In the genomic region with DNA sequence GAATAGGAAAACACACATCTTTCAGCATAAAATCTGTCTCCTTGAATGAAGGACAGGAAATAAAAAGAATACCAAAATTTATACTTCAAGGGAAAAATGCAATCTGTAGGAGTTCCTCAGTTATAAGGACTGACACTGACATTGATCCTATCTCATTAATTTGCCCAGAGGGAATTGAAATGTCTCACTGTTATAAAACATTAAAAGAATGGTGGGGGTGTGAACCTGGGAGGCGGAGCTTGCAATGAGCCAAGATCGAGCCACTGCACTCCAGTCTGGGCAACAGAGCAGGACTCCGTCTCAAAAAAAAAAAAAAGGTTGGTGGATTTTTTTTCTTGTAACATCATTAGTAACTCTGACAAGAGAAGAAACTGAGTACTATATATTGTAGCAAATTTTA, we compare ENCODE assay signal across 23 cellular contexts.
DNase-seq lines count a peak whose midpoint lies in the region; ATAC-seq and TF ChIP-seq lines count a peak whose summit lies in the region.
"Had no signal": no experiment of that assay in that cellular context is flagged by ENCODE, and none has a peak within 500 bp of the region (broad histone marks: within the 10 kb centered on the region; RNA-seq: fewer than 3 reads in every experiment).

No MANE protein-coding gene starts in this region.

- no peak overlapping the region for H3K4me2 ChIP-seq in SK-N-SH

- H4K20me1 ChIP-seq in SK-N-SH (ENCODE audit: insufficient read depth), result no peaks in the 10 kb centered on the region

- CTCF ChIA-PET in SK-N-SH (lab: Yijun Ruan, JAX), result no interaction called here

- H3K4me3 Mint-ChIP-seq in chondrocyte (ENCODE audit: unreplicated experiment) (peak overlapping the region; percentile 29), mesothelial cell of epicardium (no peak overlapping the region)
- H3K4me3 Mint-ChIP-seq in effector memory CD8-positive, alpha-beta T cell, result no peak overlapping the region
- H3K4me3 Mint-ChIP-seq: B cell, CD14-positive monocyte, IgD-negative memory B cell had no signal

- H3K9me3 ChIP-seq in SK-N-SH (no peaks in the 10 kb centered on the region), uterus (no peaks in the 10 kb centered on the region)

- H3K79me2 ChIP-seq in SK-N-SH (ENCODE audit: insufficient read depth), result no peaks in the 10 kb centered on the region

- H2AFZ ChIP-seq in SK-N-SH (ENCODE audit: low read depth), result no peak overlapping the region

- no peak overlapping the region for H3K9ac ChIP-seq in SK-N-SH

- intact Hi-C loops in uterus (cut with DNase I; ENCODE audit: low total_unique reads), result no loop called here
- intact Hi-C loops in left colon (cut with DNase I, micrococcal nuclease), result no loop called here

- ATAC-seq in SK-N-SH treated with all-trans-retinoic acid at 6 μM for 48 hours (peak; percentile 44), left lobe of liver (peak; percentile 50), left colon (no peak)
- ATAC-seq in effector memory CD8-positive, alpha-beta T cell (replicated peaks), result no peak
- ATAC-seq: HCT116, Right ventricle myocardium inferior had no signal

- H3K27ac Mint-ChIP-seq in chondrocyte (ENCODE audit: unreplicated experiment) (peak overlapping the region; percentile 80), mesothelial cell of epicardium (no peak overlapping the region)
- H3K27ac Mint-ChIP-seq in effector memory CD8-positive, alpha-beta T cell, result no peak overlapping the region
- H3K27ac Mint-ChIP-seq: B cell, IgD-negative memory B cell had no signal

- H3K27me3 ChIP-seq in SK-N-SH (ENCODE audit: insufficient read depth), result no peaks in the 10 kb centered on the region
- no peaks in the 10 kb centered on the region for H3K27me3 ChIP-seq in uterus

- peaks cover 13% of the 10 kb centered on the region for H3F3A ChIP-seq in SK-N-SH (replicated peaks; ENCODE audit: insufficient read depth)

- no peak for TF ChIP-seq RAD21 in SK-N-SH (IDR thresholded peaks at IDR 0.05; ENCODE audit: low read length)

- TF ChIP-seq EP300 in SK-N-SH (IDR thresholded peaks at IDR 0.05; ENCODE audit: borderline replicate concordance in 1 of 2, low read depth in 1 of 2, low read length in 1 of 2), result no peak

- H3K27ac ChIP-seq in SK-N-SH (ENCODE audit: low read depth in 2 of 2, low read length in 1 of 2) (no peak overlapping the region), uterus (peak overlapping the region; percentile 17 to 52)
- H3K27ac ChIP-seq: 22Rv1 had no signal

- H3K9me2 ChIP-seq in SK-N-SH, result no peaks in the 10 kb centered on the region

- H3K27me3 Mint-ChIP-seq in chondrocyte (ENCODE audit: low read depth) (no peaks in the 10 kb centered on the region), mesothelial cell of epicardium (ENCODE audit: low read depth) (no peaks in the 10 kb centered on the region)
- no peaks in the 10 kb centered on the region for H3K27me3 Mint-ChIP-seq in effector memory CD8-positive, alpha-beta T cell
- H3K27me3 Mint-ChIP-seq: IgD-negative memory B cell had no signal

- TF ChIP-seq POLR2A in uterus (IDR thresholded peaks at IDR 0.05), result no peak

- POLR2A ChIA-PET in SK-N-SH (lab: Yijun Ruan, JAX), result no interaction called here

- peaks cover 0 to 11% of the 10 kb centered on the region in 2 experiments for H3K36me3 ChIP-seq in SK-N-SH (replicated peaks in 1 of 2; ENCODE audit: control insufficient read depth in 1 of 2, insufficient read depth in 2 of 2, low read length in 1 of 2)
- no peaks in the 10 kb centered on the region for H3K36me3 ChIP-seq in uterus

- H3K9me3 Mint-ChIP-seq in chondrocyte (ENCODE audit: low read depth) (peaks cover 8% of the 10 kb centered on the region), mesothelial cell of epicardium (peaks cover 4% of the 10 kb centered on the region)
- no peaks in the 10 kb centered on the region for H3K9me3 Mint-ChIP-seq in effector memory CD8-positive, alpha-beta T cell
- H3K9me3 Mint-ChIP-seq: CD14-positive monocyte had no signal

- H3K4me1 ChIP-seq in SK-N-SH (ENCODE audit: control insufficient read depth in 1 of 2, insufficient read depth in 2 of 2, low read depth in 1 of 2, low read length in 1 of 2) (peaks cover 5 to 6% of the 10 kb centered on the region in 2 experiments; a peak in 3 of 4 replicates), uterus (no peaks in the 10 kb centered on the region)

- H3K36me3 Mint-ChIP-seq in chondrocyte (ENCODE audit: low read depth) (peaks cover 8% of the 10 kb centered on the region), mesothelial cell of epicardium (no peaks in the 10 kb centered on the region)
- peaks cover 2% of the 10 kb centered on the region for H3K36me3 Mint-ChIP-seq in effector memory CD8-positive, alpha-beta T cell (ENCODE audit: insufficient read depth)

- WGBS in SK-N-SH (ENCODE audit: low lambda C conversion rate), result 92% methylated on average over 3 of the region's 3 CpGs

- no peak for DNase-seq in SK-N-SH
- no peak for DNase-seq in chondrocyte (ENCODE audit: low spot score)
- DNase-seq in left lobe of liver (ENCODE audit: low spot score), result no peak
- DNase-seq in uterus, result peak in 1 of 2 donors; percentile 24
- DNase-seq in mesothelial cell of epicardium (ENCODE audit: low spot score in 2 of 2, unreplicated experiment in 2 of 2), result no peak
- DNase-seq in effector memory CD8-positive, alpha-beta T cell, result no peak
- DNase-seq in left colon, result no peak
- DNase-seq: DMS53, GDM1, NCI-H1417, NCI-H1694 treated with DMSO at 0.1 percent for 48 hours, NCI-H2081 treated with DMSO at 0.1 percent for 48 hours, NCI-H2171 treated with DMSO at 0.1 percent for 48 hours, NCI-H524 treated with DMSO at 0.1 percent for 48 hours, NCI-H82, OCI-M1 had no signal

- TF ChIP-seq CTCF in SK-N-SH (IDR thresholded peaks at IDR 0.05) (no peak), chondrocyte (IDR thresholded peaks at IDR 0.05) (no peak), uterus (IDR thresholded peaks at IDR 0.05) (no peak), mesothelial cell of epicardium (IDR thresholded peaks at IDR 0.05; ENCODE audit: unreplicated experiment) (no peak)

- no peak overlapping the region for H3K4me3 ChIP-seq in SK-N-SH (ENCODE audit: low read depth in 2 of 2, low read length in 1 of 2)
- no peak overlapping the region for H3K4me3 ChIP-seq in uterus

- peaks cover 33% of the 10 kb centered on the region for H3K4me1 Mint-ChIP-seq in chondrocyte (ENCODE audit: low read depth)
- H3K4me1 Mint-ChIP-seq in mesothelial cell of epicardium, result no peaks in the 10 kb centered on the region
- H3K4me1 Mint-ChIP-seq in effector memory CD8-positive, alpha-beta T cell (ENCODE audit: low read depth in 2 of 2), result no peaks in the 10 kb centered on the region
- H3K4me1 Mint-ChIP-seq: B cell, CD14-positive monocyte, IgD-negative memory B cell had no signal

TF ChIP-seq in SK-N-SH treated with all-trans-retinoic acid at 6 μM for 48 hours, 23 proteins besides CTCF, POLR2A, EP300 and RAD21 (continues in another document):
- no peak for TF ChIP-seq ISL1 (CRISPR knock-in tag; IDR thresholded peaks at IDR 0.05)
- TF ChIP-seq, protein P1, sequence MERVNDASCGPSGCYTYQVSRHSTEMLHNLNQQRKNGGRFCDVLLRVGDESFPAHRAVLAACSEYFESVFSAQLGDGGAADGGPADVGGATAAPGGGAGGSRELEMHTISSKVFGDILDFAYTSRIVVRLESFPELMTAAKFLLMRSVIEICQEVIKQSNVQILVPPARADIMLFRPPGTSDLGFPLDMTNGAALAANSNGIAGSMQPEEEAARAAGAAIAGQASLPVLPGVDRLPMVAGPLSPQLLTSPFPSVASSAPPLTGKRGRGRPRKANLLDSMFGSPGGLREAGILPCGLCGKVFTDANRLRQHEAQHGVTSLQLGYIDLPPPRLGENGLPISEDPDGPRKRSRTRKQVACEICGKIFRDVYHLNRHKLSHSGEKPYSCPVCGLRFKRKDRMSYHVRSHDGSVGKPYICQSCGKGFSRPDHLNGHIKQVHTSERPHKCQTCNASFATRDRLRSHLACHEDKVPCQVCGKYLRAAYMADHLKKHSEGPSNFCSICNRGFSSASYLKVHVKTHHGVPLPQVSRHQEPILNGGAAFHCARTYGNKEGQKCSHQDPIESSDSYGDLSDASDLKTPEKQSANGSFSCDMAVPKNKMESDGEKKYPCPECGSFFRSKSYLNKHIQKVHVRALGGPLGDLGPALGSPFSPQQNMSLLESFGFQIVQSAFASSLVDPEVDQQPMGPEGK (CRISPR knock-in tag; IDR thresholded peaks at IDR 0.05; ENCODE audit: borderline replicate concordance), result no peak
- no peak for TF ChIP-seq PPARA (CRISPR knock-in tag; IDR thresholded peaks at IDR 0.05; ENCODE audit: borderline replicate concordance)

TF ChIP-seq in SK-N-SH, 30 proteins besides CTCF, POLR2A, EP300 and RAD21 (continues in another document):
- TF ChIP-seq RXRA (IDR thresholded peaks at IDR 0.05; ENCODE audit: borderline replicate concordance, low read depth) (no peak), RCOR1 (IDR thresholded peaks at IDR 0.05; ENCODE audit: low read length) (no peak), CHD2 (IDR thresholded peaks at IDR 0.05; ENCODE audit: low read length, partially characterized antibody) (no peak)
- TF ChIP-seq, protein P2, sequence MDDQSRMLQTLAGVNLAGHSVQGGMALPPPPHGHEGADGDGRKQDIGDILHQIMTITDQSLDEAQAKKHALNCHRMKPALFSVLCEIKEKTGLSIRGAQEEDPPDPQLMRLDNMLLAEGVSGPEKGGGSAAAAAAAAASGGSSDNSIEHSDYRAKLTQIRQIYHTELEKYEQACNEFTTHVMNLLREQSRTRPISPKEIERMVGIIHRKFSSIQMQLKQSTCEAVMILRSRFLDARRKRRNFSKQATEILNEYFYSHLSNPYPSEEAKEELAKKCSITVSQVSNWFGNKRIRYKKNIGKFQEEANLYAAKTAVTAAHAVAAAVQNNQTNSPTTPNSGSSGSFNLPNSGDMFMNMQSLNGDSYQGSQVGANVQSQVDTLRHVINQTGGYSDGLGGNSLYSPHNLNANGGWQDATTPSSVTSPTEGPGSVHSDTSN (IDR thresholded peaks at IDR 0.05), result no peak
- TF ChIP-seq, protein P3, sequence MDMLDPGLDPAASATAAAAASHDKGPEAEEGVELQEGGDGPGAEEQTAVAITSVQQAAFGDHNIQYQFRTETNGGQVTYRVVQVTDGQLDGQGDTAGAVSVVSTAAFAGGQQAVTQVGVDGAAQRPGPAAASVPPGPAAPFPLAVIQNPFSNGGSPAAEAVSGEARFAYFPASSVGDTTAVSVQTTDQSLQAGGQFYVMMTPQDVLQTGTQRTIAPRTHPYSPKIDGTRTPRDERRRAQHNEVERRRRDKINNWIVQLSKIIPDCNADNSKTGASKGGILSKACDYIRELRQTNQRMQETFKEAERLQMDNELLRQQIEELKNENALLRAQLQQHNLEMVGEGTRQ (IDR thresholded peaks at IDR 0.05; ENCODE audit: borderline replicate concordance, low read depth, low read length), result no peak
- TF ChIP-seq, protein P4, sequence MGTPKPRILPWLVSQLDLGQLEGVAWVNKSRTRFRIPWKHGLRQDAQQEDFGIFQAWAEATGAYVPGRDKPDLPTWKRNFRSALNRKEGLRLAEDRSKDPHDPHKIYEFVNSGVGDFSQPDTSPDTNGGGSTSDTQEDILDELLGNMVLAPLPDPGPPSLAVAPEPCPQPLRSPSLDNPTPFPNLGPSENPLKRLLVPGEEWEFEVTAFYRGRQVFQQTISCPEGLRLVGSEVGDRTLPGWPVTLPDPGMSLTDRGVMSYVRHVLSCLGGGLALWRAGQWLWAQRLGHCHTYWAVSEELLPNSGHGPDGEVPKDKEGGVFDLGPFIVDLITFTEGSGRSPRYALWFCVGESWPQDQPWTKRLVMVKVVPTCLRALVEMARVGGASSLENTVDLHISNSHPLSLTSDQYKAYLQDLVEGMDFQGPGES (IDR thresholded peaks at IDR 0.05; ENCODE audit: low read depth, low read length), result no peak

Comparison
In these comparisons a context has a peak if more than half of its experiments do, and no peak if none do; other contexts are left out.
1. ATAC-seq: peak in SK-N-SH treated with all-trans-retinoic acid at 6 μM for 48 hours (single experiment) and left lobe of liver (single experiment); none in effector memory CD8-positive, alpha-beta T cell (single experiment) and left colon (single experiment).
2. H3K27ac ChIP-seq: peak in uterus (2 of 2); none in SK-N-SH (0 of 2).